In the genomic region with DNA sequence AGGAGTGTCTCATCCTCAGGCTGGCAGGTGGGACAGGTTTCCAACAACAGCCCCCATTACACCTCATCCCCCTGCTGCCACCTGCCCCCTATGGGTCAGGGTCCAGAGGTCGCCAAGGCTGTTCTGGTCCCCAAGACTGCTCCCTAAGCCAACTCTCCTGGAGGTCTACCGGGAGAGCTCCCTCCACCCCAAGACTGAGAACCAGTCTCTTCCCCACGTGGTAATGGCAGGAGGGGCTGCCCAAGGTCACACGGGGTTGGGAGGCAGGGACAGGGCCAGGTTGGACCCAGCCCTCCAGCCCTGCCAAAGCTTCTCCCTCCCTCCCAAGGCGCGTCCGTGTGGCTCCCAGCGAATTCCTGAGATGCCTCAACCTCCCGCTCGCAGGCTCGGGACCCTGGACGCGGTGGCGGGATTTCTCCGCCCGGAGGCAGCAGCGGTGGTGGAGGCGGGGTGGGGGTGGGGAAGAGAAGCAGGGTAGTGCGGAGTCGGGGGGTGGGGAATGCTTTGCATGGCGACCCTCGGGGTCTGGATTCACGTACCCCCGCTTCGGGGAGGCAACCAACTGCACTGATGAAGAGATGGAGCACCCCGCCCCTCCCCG, we compare ENCODE assay signal across 8 cellular contexts.
A peak's percentile ranks its signal among the peaks of the same experiment; 100 is the strongest.
DNase-seq lines count a peak whose midpoint lies in the region; ATAC-seq and TF ChIP-seq lines count a peak whose summit lies in the region.

No MANE protein-coding gene starts in this region.

- DNase-seq in EL (peak; percentile 64), SK-N-SH (peak; percentile 63), Right ventricle myocardium inferior (ENCODE audit: missing footprints) (no peak), psoas muscle (peak in 1 of 2 donors; percentile 46), NCI-H1105 treated with DMSO at 0.1 percent for 48 hours (lab: John Stamatoyannopoulos, UW) (no peak), hippocampal formation (lab: John Stamatoyannopoulos, UW) (no peak)

- TF ChIP-seq EP300 in SK-N-SH (IDR thresholded peaks at IDR 0.05; ENCODE audit: borderline replicate concordance in 1 of 2, low read depth in 1 of 2, low read length in 1 of 2), result no peak

- peak overlapping the region; percentile 67 for H3K4me3 ChIP-seq in SK-N-SH (ENCODE audit: low read depth in 2 of 2, low read length in 1 of 2)
- peak overlapping the region; percentile 72 for H3K4me3 ChIP-seq in psoas muscle

- CTCF ChIA-PET in SK-N-SH (lab: Yijun Ruan, JAX), result interaction anchor here (0.6 to 3.7 kb wide), 10 partner anchors 9 to 1245 kb away, joined by 3 to 42 read pairs (median 8); no protein-coding TSS in a partner anchor

- no peaks in the 10 kb centered on the region for H4K20me1 ChIP-seq in SK-N-SH (ENCODE audit: insufficient read depth)

- TF ChIP-seq RAD21 in SK-N-SH (IDR thresholded peaks at IDR 0.05; ENCODE audit: low read length), result no peak

- intact Hi-C loops in Right ventricle myocardium inferior (cut with DNase I), result loop anchor here (1.0 to 5.0 kb wide), 2 partner anchors 61 to 79 kb away; no protein-coding TSS in a partner anchor
- intact Hi-C loops in psoas muscle (cut with DNase I), result no loop called here

- no peaks in the 10 kb centered on the region for H3K9me2 ChIP-seq in SK-N-SH

- no peaks in the 10 kb centered on the region for H3K79me2 ChIP-seq in SK-N-SH (ENCODE audit: insufficient read depth)

- H3K27ac ChIP-seq in SK-N-SH (ENCODE audit: low read depth in 2 of 2, low read length in 1 of 2) (no peak overlapping the region), psoas muscle (peak overlapping the region; percentile 83)

- POLR2A ChIA-PET in SK-N-SH (lab: Yijun Ruan, JAX), result interaction anchor here (1.1 kb wide), 1 partner anchor 9 kb away, joined by 3 read pairs; no protein-coding TSS in a partner anchor

- 20% methylated on average over 12 of the region's 27 CpGs for WGBS in SK-N-SH (ENCODE audit: low lambda C conversion rate)
- WGBS in psoas muscle, 3 donors, result 3 to 4% (median 3%) methylated on average over 22 to 27 of the region's 27 CpGs

- TF ChIP-seq CTCF in SK-N-SH (IDR thresholded peaks at IDR 0.05) (no peak), psoas muscle (IDR thresholded peaks at IDR 0.05) (no peak)

- 0 out of 2 replicates have a peak overlapping the region, but pooled peaks have one; percentile 71 for H2AFZ ChIP-seq in SK-N-SH (ENCODE audit: low read depth)

- H3K27me3 ChIP-seq in SK-N-SH (ENCODE audit: insufficient read depth), result no peaks in the 10 kb centered on the region
- no peaks in the 10 kb centered on the region for H3K27me3 ChIP-seq in psoas muscle (ENCODE audit: insufficient read depth in 3 of 3, low read length in 2 of 3)

- no peaks in the 10 kb centered on the region for H3K36me3 ChIP-seq in SK-N-SH (replicated peaks in 1 of 2; ENCODE audit: control insufficient read depth in 1 of 2, insufficient read depth in 2 of 2, low read length in 1 of 2)
- no peaks in the 10 kb centered on the region for H3K36me3 ChIP-seq in psoas muscle (ENCODE audit: insufficient read depth in 1 of 2, low read depth in 1 of 2)

- H3K9me3 ChIP-seq in SK-N-SH (no peaks in the 10 kb centered on the region), psoas muscle (no peaks in the 10 kb centered on the region)

- peaks cover 4 to 21% of the 10 kb centered on the region in 2 experiments; a peak in 1 of 4 replicates for H3K4me1 ChIP-seq in SK-N-SH (ENCODE audit: control insufficient read depth in 1 of 2, insufficient read depth in 2 of 2, low read depth in 1 of 2, low read length in 1 of 2)
- H3K4me1 ChIP-seq in psoas muscle, result peaks cover 17% of the 10 kb centered on the region

- peak overlapping the region; percentile 90 for H3K4me2 ChIP-seq in SK-N-SH

- ATAC-seq in Right ventricle myocardium inferior, result peak; percentile 32
- ATAC-seq in psoas muscle, result peak in 2 of 4 donors; percentile 5 to 6
- no peak for ATAC-seq in HG02884 (IDR thresholded peaks at IDR 0.05; ENCODE audit: unreplicated experiment)
- no peak for ATAC-seq in GM21447 (IDR thresholded peaks at IDR 0.05; ENCODE audit: unreplicated experiment)

- peak overlapping the region; percentile 48; the same call in 1 of the 2 replicates for H3K9ac ChIP-seq in SK-N-SH

- peaks cover 11% of the 10 kb centered on the region for H3F3A ChIP-seq in SK-N-SH (replicated peaks; ENCODE audit: insufficient read depth)

TF ChIP-seq in SK-N-SH, 30 proteins besides CTCF, POLR2A, EP300 and RAD21:
- TF ChIP-seq POLR2AphosphoS5 (IDR thresholded peaks at IDR 0.05; ENCODE audit: low read depth, low read length), result no peak
- TF ChIP-seq MEF2A (IDR thresholded peaks at IDR 0.05; ENCODE audit: borderline replicate concordance, low read depth), result no peak
- TF ChIP-seq, protein P1, sequence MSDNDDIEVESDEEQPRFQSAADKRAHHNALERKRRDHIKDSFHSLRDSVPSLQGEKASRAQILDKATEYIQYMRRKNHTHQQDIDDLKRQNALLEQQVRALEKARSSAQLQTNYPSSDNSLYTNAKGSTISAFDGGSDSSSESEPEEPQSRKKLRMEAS (IDR thresholded peaks at IDR 0.05; ENCODE audit: low read depth), result 0 out of 2 replicates have a peak, but pooled peaks have one; percentile 2

Comparison
In these comparisons a context has a peak if more than half of its experiments do, and no peak if none do; other contexts are left out.
1. DNase-seq: peak in EL (single experiment) and SK-N-SH (single experiment); none in Right ventricle myocardium inferior (single experiment), NCI-H1105 treated with DMSO at 0.1 percent for 48 hours (single experiment) and hippocampal formation (0 of 2).